23 cellular contexts compared by ENCODE assay signal in the genomic region with DNA sequence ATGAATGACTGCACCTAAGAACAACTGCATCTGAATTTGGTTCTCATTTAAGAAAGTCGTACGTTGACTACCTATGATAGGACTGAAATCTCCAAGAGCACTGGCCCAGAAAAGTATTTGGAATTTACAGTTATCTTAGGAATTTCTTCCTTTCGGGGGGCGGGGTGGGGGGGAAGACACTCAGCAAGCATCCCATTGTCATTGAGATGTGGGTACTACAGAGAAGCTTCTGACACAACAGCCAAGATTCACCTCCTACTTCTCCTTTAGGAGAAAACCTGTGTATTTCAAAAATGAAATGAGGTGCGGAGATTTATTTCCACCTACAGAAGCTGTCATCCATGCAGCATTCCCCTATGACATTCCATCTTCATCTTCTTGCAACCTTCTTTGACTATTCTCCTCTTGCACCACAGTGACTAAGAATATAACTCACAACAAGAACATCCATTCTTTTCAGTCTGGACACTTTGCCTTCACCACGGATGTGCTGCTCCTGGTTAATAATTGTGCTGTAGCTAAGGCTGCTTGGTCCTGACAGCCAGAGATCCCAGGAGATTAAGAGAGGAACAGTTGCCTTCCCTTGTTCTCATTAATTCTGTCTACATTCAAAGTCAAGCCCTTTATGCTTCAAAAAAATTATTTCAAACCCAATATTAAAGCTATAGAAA.
DNase-seq lines count a peak whose midpoint lies in the region; ATAC-seq and TF ChIP-seq lines count a peak whose summit lies in the region.
"Had no signal": no experiment of that assay in that cellular context is flagged by ENCODE, and none has a peak within 500 bp of the region (broad histone marks: within the 10 kb centered on the region; RNA-seq: fewer than 3 reads in every experiment).

No MANE protein-coding gene starts in this region.

- ATAC-seq in WTC11: peak; percentile 70; the same call in 1 of the 2 replicates
- ATAC-seq in psoas muscle: no peak
- ATAC-seq in HG03521 (IDR thresholded peaks at IDR 0.05; ENCODE audit: unreplicated experiment): no peak
- ATAC-seq: GM12878 had no signal

- H3K79me2 ChIP-seq in neural cell (replicated peaks; ENCODE audit: insufficient read depth, low read length): no peaks in the 10 kb centered on the region

- no peaks in the 10 kb centered on the region for H3K27me3 Mint-ChIP-seq in WTC11 (ENCODE audit: low read depth)

- 55 to 66% (median 64%) methylated on average over 6 of the region's 6 CpGs for WGBS in psoas muscle, 3 donors

- intact Hi-C loops in psoas muscle (cut with DNase I): no loop called here

- DNase-seq in H7: peak; percentile 61
- DNase-seq in WTC11 (ENCODE audit: low spot score): no peak
- DNase-seq in psoas muscle: no peak
- DNase-seq in medulla oblongata (ENCODE audit: extremely low spot score): no peak
- no peak for DNase-seq in SHP77 (lab: John Stamatoyannopoulos, UW)
- DNase-seq: CD4-positive, alpha-beta memory T cell; GOT3; HFFc6; NCI-H1417; NCI-H187; NCI-H2107; NCI-H2227 treated with DMSO at 0.1 percent for 48 hours; NCI-H524; NCI-H82; SJCRH30 had no signal

- H3K4me3 ChIP-seq in H7 (ENCODE audit: insufficient read depth, low read depth, low read length) (no peak overlapping the region), iPS-18a (ENCODE audit: low read length) (peak overlapping the region; percentile 43), neural cell (ENCODE audit: low read length) (no peak overlapping the region), psoas muscle (no peak overlapping the region)
- H3K4me3 ChIP-seq: BLaER1, GM12878, SJCRH30 had no signal

- H3K4me1 Mint-ChIP-seq in WTC11: peaks cover 53% of the 10 kb centered on the region
- H3K4me1 Mint-ChIP-seq: CD4-positive, alpha-beta memory T cell had no signal

- no peak for TF ChIP-seq EP300 in neural cell (conservative IDR thresholded peaks at IDR 0.05; ENCODE audit: poor library complexity, severe bottlenecking)

- no peaks in the 10 kb centered on the region for H3K9me3 ChIP-seq in iPS-18a (ENCODE audit: control insufficient read depth, low read depth, low read length)
- H3K9me3 ChIP-seq in neural cell (ENCODE audit: low read length): no peaks in the 10 kb centered on the region
- no peaks in the 10 kb centered on the region for H3K9me3 ChIP-seq in psoas muscle
- H3K9me3 ChIP-seq: SJCRH30 had no signal

- H3K4me3 Mint-ChIP-seq in WTC11: peak overlapping the region; percentile 32
- H3K4me3 Mint-ChIP-seq: CD4-positive, alpha-beta memory T cell; HFFc6 had no signal

- peaks cover 13% of the 10 kb centered on the region for H3K36me3 Mint-ChIP-seq in WTC11
- H3K36me3 Mint-ChIP-seq: CD4-positive, alpha-beta memory T cell had no signal

- H3K9ac ChIP-seq in iPS-18a (ENCODE audit: low read length) (no peak overlapping the region), neural cell (ENCODE audit: low read length) (no peak overlapping the region)
- H3K9ac ChIP-seq: BLaER1, KMS-11 had no signal

- H3K9me3 Mint-ChIP-seq in WTC11: peaks cover 16% of the 10 kb centered on the region

- TF ChIP-seq CTCF in WTC11 (IDR thresholded peaks at IDR 0.05): no peak
- TF ChIP-seq CTCF in neural cell (IDR thresholded peaks at IDR 0.05; ENCODE audit: poor library complexity, severe bottlenecking): no peak
- no peak for TF ChIP-seq CTCF in psoas muscle (IDR thresholded peaks at IDR 0.05)

- CTCF ChIA-PET in WTC11 (lab: Charles Lee): interaction anchor here (1.4 to 2.9 kb wide), 2 partner anchors 229 to 243 kb away, joined by 3 to 8 read pairs; no protein-coding TSS in a partner anchor

- H3K36me3 ChIP-seq in H7 (replicated peaks; ENCODE audit: control insufficient read depth, insufficient read depth, low read length) (no peaks in the 10 kb centered on the region), iPS-18a (ENCODE audit: control insufficient read depth, low read depth, low read length) (no peaks in the 10 kb centered on the region), neural cell (ENCODE audit: insufficient read depth, low read length) (no peaks in the 10 kb centered on the region), psoas muscle (ENCODE audit: insufficient read depth in 1 of 2, low read depth in 1 of 2) (no peaks in the 10 kb centered on the region)
- H3K36me3 ChIP-seq: BLaER1, SJCRH30 had no signal

- H2AFZ ChIP-seq in neural cell (ENCODE audit: low read depth, low read length): no peak overlapping the region

- peaks cover 43% of the 10 kb centered on the region for H3K4me1 ChIP-seq in iPS-18a (ENCODE audit: control insufficient read depth, low read depth, low read length)
- H3K4me1 ChIP-seq in psoas muscle: no peaks in the 10 kb centered on the region
- H3K4me1 ChIP-seq: SJCRH30 had no signal

- no peaks in the 10 kb centered on the region for H3K9me2 ChIP-seq in neural cell (ENCODE audit: insufficient read depth, low read length)

- TF ChIP-seq RAD21 in neural cell (conservative IDR thresholded peaks at IDR 0.05): no peak

- H3K4me2 ChIP-seq in neural cell (ENCODE audit: low read length): no peak overlapping the region
- H3K4me2 ChIP-seq: BLaER1, KMS-11 had no signal

- POLR2A ChIA-PET in WTC11 (lab: Charles Lee): no interaction called here

- H3K27ac ChIP-seq in iPS-18a (ENCODE audit: low read length) (no peak overlapping the region), neural cell (ENCODE audit: low read length) (no peak overlapping the region), psoas muscle (no peak overlapping the region)
- H3K27ac ChIP-seq: BLaER1, HL-60, KMS-11, RWPE1, SJCRH30 had no signal

- peak overlapping the region; percentile 94 for H3K27ac Mint-ChIP-seq in WTC11
- H3K27ac Mint-ChIP-seq: HFFc6 had no signal

- H4K20me1 ChIP-seq in neural cell (ENCODE audit: insufficient read depth): no peaks in the 10 kb centered on the region
- H4K20me1 ChIP-seq: BLaER1 had no signal

- no peaks in the 10 kb centered on the region for H3F3A ChIP-seq in neural cell (ENCODE audit: insufficient read depth, low read length, poor library complexity, severe bottlenecking)

- no peaks in the 10 kb centered on the region for H3K27me3 ChIP-seq in H7 (ENCODE audit: control insufficient read depth, insufficient read depth, low read length)
- no peaks in the 10 kb centered on the region for H3K27me3 ChIP-seq in iPS-18a (ENCODE audit: control insufficient read depth, insufficient read depth, low read length)
- H3K27me3 ChIP-seq in neural cell (ENCODE audit: insufficient read depth, low read depth, low read length): peaks cover 22% of the 10 kb centered on the region
- no peaks in the 10 kb centered on the region for H3K27me3 ChIP-seq in psoas muscle (ENCODE audit: insufficient read depth in 3 of 3, low read length in 2 of 3)
- H3K27me3 ChIP-seq: BLaER1, SJCRH30 had no signal

TF ChIP-seq in WTC11, 78 proteins besides CTCF, POLR2A, EP300 and RAD21 (continues in another document):
- TF ChIP-seq GABPB1 (CRISPR knock-in tag; IDR thresholded peaks at IDR 0.05) (no peak), NR3C1 (CRISPR knock-in tag; conservative IDR thresholded peaks at IDR 0.05; ENCODE audit: low read depth) (no peak)

TF ChIP-seq in neural cell, 6 proteins besides CTCF, POLR2A, EP300 and RAD21:
- TF ChIP-seq EZH2 (IDR thresholded peaks at IDR 0.05; ENCODE audit: borderline replicate concordance, insufficient read depth, low read length, poor library complexity, severe bottlenecking) (no peak), SMC3 (conservative IDR thresholded peaks at IDR 0.05; ENCODE audit: poor library complexity) (no peak), POLR2AphosphoS5 (IDR thresholded peaks at IDR 0.05) (peak; percentile 11), MXI1 (conservative IDR thresholded peaks at IDR 0.05; ENCODE audit: poor library complexity, severe bottlenecking) (no peak), TAF1 (IDR thresholded peaks at IDR 0.05; ENCODE audit: low read depth) (no peak)
- TF ChIP-seq, protein P1, sequence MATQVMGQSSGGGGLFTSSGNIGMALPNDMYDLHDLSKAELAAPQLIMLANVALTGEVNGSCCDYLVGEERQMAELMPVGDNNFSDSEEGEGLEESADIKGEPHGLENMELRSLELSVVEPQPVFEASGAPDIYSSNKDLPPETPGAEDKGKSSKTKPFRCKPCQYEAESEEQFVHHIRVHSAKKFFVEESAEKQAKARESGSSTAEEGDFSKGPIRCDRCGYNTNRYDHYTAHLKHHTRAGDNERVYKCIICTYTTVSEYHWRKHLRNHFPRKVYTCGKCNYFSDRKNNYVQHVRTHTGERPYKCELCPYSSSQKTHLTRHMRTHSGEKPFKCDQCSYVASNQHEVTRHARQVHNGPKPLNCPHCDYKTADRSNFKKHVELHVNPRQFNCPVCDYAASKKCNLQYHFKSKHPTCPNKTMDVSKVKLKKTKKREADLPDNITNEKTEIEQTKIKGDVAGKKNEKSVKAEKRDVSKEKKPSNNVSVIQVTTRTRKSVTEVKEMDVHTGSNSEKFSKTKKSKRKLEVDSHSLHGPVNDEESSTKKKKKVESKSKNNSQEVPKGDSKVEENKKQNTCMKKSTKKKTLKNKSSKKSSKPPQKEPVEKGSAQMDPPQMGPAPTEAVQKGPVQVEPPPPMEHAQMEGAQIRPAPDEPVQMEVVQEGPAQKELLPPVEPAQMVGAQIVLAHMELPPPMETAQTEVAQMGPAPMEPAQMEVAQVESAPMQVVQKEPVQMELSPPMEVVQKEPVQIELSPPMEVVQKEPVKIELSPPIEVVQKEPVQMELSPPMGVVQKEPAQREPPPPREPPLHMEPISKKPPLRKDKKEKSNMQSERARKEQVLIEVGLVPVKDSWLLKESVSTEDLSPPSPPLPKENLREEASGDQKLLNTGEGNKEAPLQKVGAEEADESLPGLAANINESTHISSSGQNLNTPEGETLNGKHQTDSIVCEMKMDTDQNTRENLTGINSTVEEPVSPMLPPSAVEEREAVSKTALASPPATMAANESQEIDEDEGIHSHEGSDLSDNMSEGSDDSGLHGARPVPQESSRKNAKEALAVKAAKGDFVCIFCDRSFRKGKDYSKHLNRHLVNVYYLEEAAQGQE (IDR thresholded peaks at IDR 0.05; ENCODE audit: borderline replicate concordance): no peak
